In the genomic region with DNA sequence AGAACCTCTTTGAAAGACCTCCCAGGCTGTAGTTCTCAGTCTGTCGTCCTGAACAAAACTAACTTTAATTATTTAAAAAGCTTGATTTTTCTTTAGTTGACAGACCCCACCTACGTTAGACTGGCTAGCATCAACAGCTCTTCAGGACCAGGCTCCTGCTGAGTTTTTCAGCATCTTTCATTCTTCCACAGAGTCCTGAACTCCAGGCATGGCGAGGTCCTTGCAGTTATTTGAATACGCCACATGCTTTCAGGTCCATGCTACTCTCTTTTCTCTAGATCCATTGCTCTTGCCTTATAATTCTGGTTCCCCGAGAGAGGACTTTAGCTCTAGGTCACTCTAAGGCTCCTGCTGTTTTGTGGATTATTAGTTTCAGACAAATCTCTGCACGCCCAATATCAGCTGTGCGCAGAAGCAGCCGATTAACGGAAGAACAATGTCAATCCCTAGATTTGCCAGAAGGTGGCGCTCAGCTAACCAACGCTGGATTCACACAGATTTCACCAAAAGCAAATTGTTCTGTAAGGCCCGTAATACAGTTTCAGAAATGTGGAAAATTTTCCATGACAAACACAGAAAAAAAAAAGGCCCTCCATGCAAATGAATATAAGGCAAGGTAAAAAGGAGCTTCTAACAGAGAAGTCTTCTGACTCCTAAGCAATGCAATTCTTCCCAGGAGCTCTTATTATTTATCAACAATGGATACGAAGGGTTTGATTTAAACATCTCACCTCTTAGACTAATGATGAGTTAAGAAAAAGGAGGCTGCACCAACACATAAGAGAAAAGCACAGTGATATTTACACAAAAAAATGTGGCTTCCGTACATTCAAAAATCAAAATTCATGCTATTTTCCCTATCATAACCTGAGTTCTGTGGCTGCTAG, we compare ENCODE assay signal across 9 cellular contexts. TPM values are rescaled to one million over a fixed set of nuclear protein-coding genes. Genes with fewer than 3 reads are reported as not detected.
DNase-seq lines count a peak whose midpoint lies in the region; ATAC-seq, FAIRE-seq and TF ChIP-seq lines count a peak whose summit lies in the region.
"Had no signal": no experiment of that assay in that cellular context is flagged by ENCODE, and none has a peak within 500 bp of the region (broad histone marks: within the 10 kb centered on the region; RNA-seq: fewer than 3 reads in every experiment).

No MANE protein-coding gene starts in this region.

- TF ChIP-seq CTCF in OCI-LY3 (IDR thresholded peaks at IDR 0.05; ENCODE audit: low read depth, low read length) (peak; percentile 71), astrocyte (IDR thresholded peaks at IDR 0.05; ENCODE audit: insufficient read depth, low read depth, low read length) (peak; percentile 73), spleen (IDR thresholded peaks at IDR 0.05 in 8 of 11, conservative IDR thresholded peaks at IDR 0.05 in 3 of 11) (peak in 10 of 11 experiments; percentile 15 to 69 (median 54))

- H3K4me1 ChIP-seq in GM23248 (ENCODE audit: insufficient read depth) = no peaks in the 10 kb centered on the region
- no peaks in the 10 kb centered on the region for H3K4me1 ChIP-seq in OCI-LY3 (ENCODE audit: low read length)
- no peaks in the 10 kb centered on the region for H3K4me1 ChIP-seq in astrocyte (ENCODE audit: insufficient read depth, low read length)
- no peaks in the 10 kb centered on the region for H3K4me1 ChIP-seq in iPS DF 6.9 (ENCODE audit: control insufficient read depth, insufficient read depth, low read length)
- H3K4me1 ChIP-seq in spleen = no peaks in the 10 kb centered on the region

- H3K9me3 Mint-ChIP-seq in astrocyte (ENCODE audit: unreplicated experiment) = no peaks in the 10 kb centered on the region
- H3K9me3 Mint-ChIP-seq: IgD-negative memory B cell had no signal

- no peak for TF ChIP-seq POLR2A in spleen (IDR thresholded peaks at IDR 0.05)

- H3K4me2 ChIP-seq in GM23248 (ENCODE audit: unreplicated experiment) (no peak overlapping the region), OCI-LY3 (ENCODE audit: low read length) (peak overlapping the region; percentile 16; the same call in 1 of the 2 replicates), astrocyte (ENCODE audit: low read length) (no peak overlapping the region)

- no peak overlapping the region for H3K4me3 Mint-ChIP-seq in astrocyte (ENCODE audit: unreplicated experiment)
- H3K4me3 Mint-ChIP-seq: IgD-negative memory B cell had no signal

- no peaks in the 10 kb centered on the region for H3K36me3 Mint-ChIP-seq in astrocyte (ENCODE audit: low read depth, unreplicated experiment)
- H3K36me3 Mint-ChIP-seq: IgD-negative memory B cell had no signal

- H3K27ac Mint-ChIP-seq in astrocyte (ENCODE audit: unreplicated experiment) = no peak overlapping the region
- H3K27ac Mint-ChIP-seq: IgD-negative memory B cell had no signal

- H4K20me1 ChIP-seq in GM23248 (ENCODE audit: insufficient read depth) = no peaks in the 10 kb centered on the region
- no peaks in the 10 kb centered on the region for H4K20me1 ChIP-seq in OCI-LY3 (ENCODE audit: insufficient read depth, low read length)
- H4K20me1 ChIP-seq in astrocyte (ENCODE audit: insufficient read depth, low read length) = no peaks in the 10 kb centered on the region

- in situ Hi-C loops in GM23248 (cut with MboI) = no loop called here

- H3K9ac ChIP-seq in GM23248 = no peak overlapping the region
- no peak overlapping the region for H3K9ac ChIP-seq in OCI-LY3 (ENCODE audit: low read length)
- no peak overlapping the region for H3K9ac ChIP-seq in astrocyte (ENCODE audit: low read length)

- no peaks in the 10 kb centered on the region for H3K9me2 ChIP-seq in GM23248 (ENCODE audit: insufficient read depth)

- FAIRE-seq in astrocyte (lab: Jason Lieb, UNC) = peak; percentile 76

- H3K9me3 ChIP-seq in GM23248 (ENCODE audit: low read depth) (no peaks in the 10 kb centered on the region), OCI-LY3 (ENCODE audit: insufficient read depth, low read length) (no peaks in the 10 kb centered on the region), astrocyte (ENCODE audit: insufficient read depth, low read depth, low read length) (no peaks in the 10 kb centered on the region), iPS DF 6.9 (ENCODE audit: control insufficient read depth, insufficient read depth, low read length) (no peaks in the 10 kb centered on the region), spleen (no peaks in the 10 kb centered on the region)

- 28 to 29% methylated on average over 14 of the region's 14 CpGs for WGBS in GM23248 (ENCODE audit: low coverage in 1 of 2, low lambda C conversion rate in 2 of 2, missing lambda C conversion rate in 2 of 2), 2 experiments
- WGBS in iPS DF 6.9 (ENCODE audit: insufficient coverage, insufficient read length) = no CpG with 5 or more reads among the region's 14 CpGs
- WGBS in spleen, 5 donors = 29 to 35% (median 31%) methylated on average over 14 of the region's 14 CpGs

- H3K27ac ChIP-seq in GM23248 = no peak overlapping the region
- H3K27ac ChIP-seq in OCI-LY3 (ENCODE audit: low read length) = no peak overlapping the region
- H3K27ac ChIP-seq in astrocyte (ENCODE audit: low read depth, low read length) = no peak overlapping the region
- no peak overlapping the region for H3K27ac ChIP-seq in iPS DF 6.9 (ENCODE audit: low read length)
- H3K27ac ChIP-seq in spleen = no peak overlapping the region

- no peak overlapping the region for H3K4me3 ChIP-seq in GM23248
- H3K4me3 ChIP-seq in OCI-LY3 (ENCODE audit: low read length) = no peak overlapping the region
- no peak overlapping the region for H3K4me3 ChIP-seq in astrocyte (ENCODE audit: insufficient read depth, low read depth, low read length)
- no peak overlapping the region for H3K4me3 ChIP-seq in iPS DF 6.9 (ENCODE audit: low read length)
- no peak overlapping the region for H3K4me3 ChIP-seq in spleen

- no peak for ATAC-seq in GM18498 (IDR thresholded peaks at IDR 0.05; ENCODE audit: unreplicated experiment)

- H3K27me3 ChIP-seq in GM23248 (replicated peaks; ENCODE audit: insufficient read depth) (peaks cover 12% of the 10 kb centered on the region), OCI-LY3 (ENCODE audit: low read depth, low read length) (peaks cover 16% of the 10 kb centered on the region), astrocyte (ENCODE audit: insufficient read depth, low read length) (peaks cover 3% of the 10 kb centered on the region), iPS DF 6.9 (ENCODE audit: control insufficient read depth, insufficient read depth, low read length) (no peaks in the 10 kb centered on the region), spleen (replicated peaks in 1 of 7) (peaks cover 0 to 22% (median 0%) of the 10 kb centered on the region in 7 donors)

- H3K36me3 ChIP-seq in GM23248 (ENCODE audit: low read depth) (no peaks in the 10 kb centered on the region), OCI-LY3 (replicated peaks; ENCODE audit: low read depth, low read length) (no peaks in the 10 kb centered on the region), astrocyte (ENCODE audit: insufficient read depth, low read length) (no peaks in the 10 kb centered on the region), iPS DF 6.9 (ENCODE audit: control insufficient read depth, insufficient read depth, low read length) (no peaks in the 10 kb centered on the region), spleen (no peaks in the 10 kb centered on the region)

- peak in 8 of 14 donors; percentile 4 to 55 (median 9) for DNase-seq in C1 segment of cervical spinal cord (lab: John Stamatoyannopoulos, UW)
- peak; percentile 71 for DNase-seq in GM23248
- DNase-seq in astrocyte (ENCODE audit: low read depth) = peak; percentile 45
- peak; percentile 35 for DNase-seq in iPS DF 6.9 (ENCODE audit: low read depth, low spot score)
- no peak for DNase-seq in spleen
- DNase-seq in NCI-H226 = no peak

- peaks cover 22% of the 10 kb centered on the region for H3K27me3 Mint-ChIP-seq in astrocyte (ENCODE audit: low read depth, unreplicated experiment)

- H3K79me2 ChIP-seq in GM23248 (ENCODE audit: insufficient read depth) (no peaks in the 10 kb centered on the region), OCI-LY3 (ENCODE audit: low read length) (no peaks in the 10 kb centered on the region), astrocyte (ENCODE audit: insufficient read depth, low read length) (no peaks in the 10 kb centered on the region)

- H3K4me1 Mint-ChIP-seq in astrocyte (ENCODE audit: low read depth, unreplicated experiment) = no peaks in the 10 kb centered on the region

- intact Hi-C loops in spleen (cut with DNase I; ENCODE audit: low total_unique reads) = loop anchor here (5.0 kb wide), 1 partner anchor 532 kb away; no protein-coding TSS in a partner anchor

- H2AFZ ChIP-seq in GM23248 (no peak overlapping the region), OCI-LY3 (ENCODE audit: low read depth, low read length) (no peak overlapping the region), astrocyte (ENCODE audit: low read depth, low read length) (no peak overlapping the region)

- H3F3A ChIP-seq in GM23248 (ENCODE audit: insufficient read depth) = no peaks in the 10 kb centered on the region

RNA-seq across cellular contexts. Expression of gene BCO1, which starts 33.5 kb away (rescaled TPM):
- not detected in 2 replicates for total RNA-seq in GM23248 (2014; rRNA removed; shearing (Covaris generic))
- not detected in 2 replicates for polyA plus RNA-seq in GM23248 (2016; fragmentation: Nextera tagmentation; extraction: Ambion mirVana)
- not detected in 2 replicates for total RNA-seq in astrocyte
- total RNA-seq in spleen = not detected
- polyA plus RNA-seq in spleen = not detected
- polyA plus RNA-seq: IgD-negative memory B cell had no signal

Comparison
In these comparisons a context has a peak if more than half of its experiments do, and no peak if none do; other contexts are left out.
1. DNase-seq: peak in C1 segment of cervical spinal cord (8 of 14), GM23248 (single experiment), astrocyte (single experiment) and iPS DF 6.9 (single experiment); none in spleen (single experiment) and NCI-H226 (single experiment).
2. Peak in every context shown above with its lines, with median percentiles within 50 percentile points of each other: CTCF ChIP-seq.